Comparison of ENCODE assay signal across 17 cellular contexts in genomic region chr2:181307203-181307991, GRCh38.
DNase-seq lines count a peak whose midpoint lies in the region; ATAC-seq and TF ChIP-seq lines count a peak whose summit lies in the region.
"Had no signal": no experiment of that assay in that cellular context is flagged by ENCODE, and none has a peak within 500 bp of the region (broad histone marks: within the 10 kb centered on the region; RNA-seq: fewer than 3 reads in every experiment).

No MANE protein-coding gene starts in this region.

- TF ChIP-seq CTCF in SU-DHL-6 (IDR thresholded peaks at IDR 0.05; ENCODE audit: insufficient read depth, low read length, poor library complexity, severe bottlenecking) (no peak), ovary (IDR thresholded peaks at IDR 0.05) (no peak)

- H3K4me2 ChIP-seq in SU-DHL-6 (ENCODE audit: low read depth, low read length, poor library complexity, severe bottlenecking) = peak overlapping the region; percentile 92

- peak overlapping the region; percentile 69 for H3K4me3 Mint-ChIP-seq in stimulated activated naive CD8-positive, alpha-beta T cell treated with anti-CD3 and anti-CD28 coated beads, Interleukin-15, Interleukin-2, amounts not matched to agents 100 ng/mL and 50 ng/mL, for 24 hours
- H3K4me3 Mint-ChIP-seq in immature natural killer cell = peak overlapping the region; percentile 51 to 89 (median 77)

- H3F3A ChIP-seq in SU-DHL-6 (ENCODE audit: insufficient read depth) = peaks cover 64% of the 10 kb centered on the region

- peak overlapping the region; percentile 35 for H3K4me3 ChIP-seq in SU-DHL-6 (ENCODE audit: insufficient read depth, low read length, poor library complexity, severe bottlenecking)
- H3K4me3 ChIP-seq in ovary = no peak overlapping the region
- H3K4me3 ChIP-seq: skin epidermis, uterus had no signal

- H3K36me3 Mint-ChIP-seq in stimulated activated naive CD8-positive, alpha-beta T cell treated with anti-CD3 and anti-CD28 coated beads, Interleukin-15, Interleukin-2, amounts not matched to agents 100 ng/mL and 50 ng/mL, for 24 hours (ENCODE audit: low read depth) = no peaks in the 10 kb centered on the region
- H3K36me3 Mint-ChIP-seq in immature natural killer cell = no peaks in the 10 kb centered on the region

- H3K9ac ChIP-seq in SU-DHL-6 (ENCODE audit: low read length) = peak overlapping the region; percentile 42

- TF ChIP-seq POLR2A in ovary (IDR thresholded peaks at IDR 0.05) = no peak

- H3K9me3 ChIP-seq in SU-DHL-6 (ENCODE audit: insufficient read depth, low read length) = no peaks in the 10 kb centered on the region
- H3K9me3 ChIP-seq in ovary = no peaks in the 10 kb centered on the region
- H3K9me3 ChIP-seq: BE2C, uterus had no signal

- no peaks in the 10 kb centered on the region for H3K4me1 ChIP-seq in ovary (ENCODE audit: insufficient read depth)
- H3K4me1 ChIP-seq: BE2C, uterus had no signal

- no peak for ATAC-seq in stimulated activated naive CD8-positive, alpha-beta T cell treated with anti-CD3 and anti-CD28 coated beads, Interleukin-15, Interleukin-2, amounts not matched to agents 100 U/mL and 50 U/mL, for 24 hours
- ATAC-seq in HG03025 (IDR thresholded peaks at IDR 0.05; ENCODE audit: low FRiP score, unreplicated experiment) (no peak), GM21447 (IDR thresholded peaks at IDR 0.05; ENCODE audit: unreplicated experiment) (no peak)

- no peaks in the 10 kb centered on the region for H3K27me3 Mint-ChIP-seq in stimulated activated naive CD8-positive, alpha-beta T cell treated with anti-CD3 and anti-CD28 coated beads, Interleukin-15, Interleukin-2, amounts not matched to agents 100 ng/mL and 50 ng/mL, for 24 hours
- H3K27me3 Mint-ChIP-seq in immature natural killer cell (ENCODE audit: low read depth in 3 of 3) = peaks cover 0 to 2% (median under 1%) of the 10 kb centered on the region in 3 donors

- H3K36me3 ChIP-seq in SU-DHL-6 (ENCODE audit: low read length) = no peaks in the 10 kb centered on the region
- H3K36me3 ChIP-seq in ovary = no peaks in the 10 kb centered on the region
- H3K36me3 ChIP-seq: BE2C, uterus, WERI-Rb-1 had no signal

- 73 to 80% (median 79%) methylated on average over 7 of the region's 7 CpGs for WGBS in ovary, 3 donors

- H3K27me3 ChIP-seq in SU-DHL-6 (ENCODE audit: low read length) (no peaks in the 10 kb centered on the region), ovary (no peaks in the 10 kb centered on the region)
- H3K27me3 ChIP-seq: BE2C had no signal

- no peak for DNase-seq in stimulated activated naive CD8-positive, alpha-beta T cell treated with anti-CD3 and anti-CD28 coated beads, Interleukin-15, Interleukin-2, amounts not matched to agents 100 U/mL and 50 U/mL, for 24 hours
- DNase-seq in immature natural killer cell (no peak), ovary (no peak), islet precursor cell (no peak)
- DNase-seq: activated gamma-delta T cell treated with Interleukin-2 at 50 U/mL for 16 hours, BE2C, cortex of kidney, NCI-H1105 treated with DMSO at 0.1 percent for 48 hours, NCI-H524, SHP77, uterus, WERI-Rb-1 had no signal

- H4K20me1 ChIP-seq in SU-DHL-6 (ENCODE audit: low read depth, low read length) = no peaks in the 10 kb centered on the region

- intact Hi-C loops in ovary (cut with DNase I) = no loop called here

- no peaks in the 10 kb centered on the region for H3K9me2 ChIP-seq in SU-DHL-6 (replicated peaks; ENCODE audit: insufficient read depth, low read length)

- H3K27ac ChIP-seq in SU-DHL-6 (ENCODE audit: low read depth, low read length) = peak overlapping the region; percentile 98
- no peak overlapping the region for H3K27ac ChIP-seq in ovary
- H3K27ac ChIP-seq: uterus, WERI-Rb-1 had no signal

- H3K27ac Mint-ChIP-seq in stimulated activated naive CD8-positive, alpha-beta T cell treated with anti-CD3 and anti-CD28 coated beads, Interleukin-15, Interleukin-2, amounts not matched to agents 100 ng/mL and 50 ng/mL, for 24 hours = peak overlapping the region; percentile 98
- peak overlapping the region; percentile 91 to 97 (median 92) for H3K27ac Mint-ChIP-seq in immature natural killer cell

- peaks cover 79% of the 10 kb centered on the region for H3K4me1 Mint-ChIP-seq in stimulated activated naive CD8-positive, alpha-beta T cell treated with anti-CD3 and anti-CD28 coated beads, Interleukin-15, Interleukin-2, amounts not matched to agents 100 ng/mL and 50 ng/mL, for 24 hours (ENCODE audit: low read depth)
- H3K4me1 Mint-ChIP-seq in immature natural killer cell = peaks cover 72 to 78% of the 10 kb centered on the region in 2 donors

- no peak for TF ChIP-seq EP300 in ovary (IDR thresholded peaks at IDR 0.05)

- H3K79me2 ChIP-seq in SU-DHL-6 (ENCODE audit: insufficient read depth, low read length) = no peaks in the 10 kb centered on the region

- H3K9me3 Mint-ChIP-seq in stimulated activated naive CD8-positive, alpha-beta T cell treated with anti-CD3 and anti-CD28 coated beads, Interleukin-15, Interleukin-2, amounts not matched to agents 100 ng/mL and 50 ng/mL, for 24 hours = no peaks in the 10 kb centered on the region
- no peaks in the 10 kb centered on the region for H3K9me3 Mint-ChIP-seq in immature natural killer cell

- H2AFZ ChIP-seq in SU-DHL-6 (ENCODE audit: low read depth, low read length, severe bottlenecking) = peak overlapping the region; percentile 62
